ENCODE assay signal across 27 cellular contexts in genomic region chr16:1348441-1348840, GRCh38. TPM values are rescaled to one million over a fixed set of nuclear protein-coding genes. Genes with fewer than 3 reads are reported as not detected.
"Had no signal": no experiment of that assay in that cellular context is flagged by ENCODE, and none has a peak within 500 bp of the region (broad histone marks: within the 10 kb centered on the region; RNA-seq: fewer than 3 reads in every experiment).

No MANE protein-coding gene starts in this region.

- H3K9me3 ChIP-seq: colonic mucosa, esophagus squamous epithelium, gastrocnemius medialis, heart right ventricle, left lung, lower lobe of right lung, mucosa of descending colon had no signal

- H3K36me3 ChIP-seq: colonic mucosa had no signal

- H3K4me3 Mint-ChIP-seq: dendritic cell treated with granulocyte-macrophage colony-stimulating factor and Interleukin-4, amounts not matched to agents 40 ng/mL and 50 ng/mL, for 4 days; effector memory CD8-positive, alpha-beta T cell; endodermal cell; mesothelial cell of epicardium had no signal

- DNase-seq: colonic mucosa; cortex of kidney; effector CD8-positive, alpha-beta T cell; effector memory CD8-positive, alpha-beta T cell; endodermal cell; erythroblast; esophagus squamous epithelium; foreskin fibroblast; foreskin melanocyte; gastrocnemius medialis; glutamatergic neuron; head of caudate nucleus; heart right ventricle; hippocampal formation; left cardiac atrium; left lung; left ventricle myocardium superior; lower lobe of right lung; mesenchymal stem cell; mucosa of descending colon had no signal

- H3K9me3 Mint-ChIP-seq: dendritic cell treated with granulocyte-macrophage colony-stimulating factor and Interleukin-4, amounts not matched to agents 40 ng/mL and 50 ng/mL, for 4 days; effector memory CD8-positive, alpha-beta T cell; endodermal cell; mesothelial cell of epicardium had no signal

- H3K27ac Mint-ChIP-seq: dendritic cell treated with granulocyte-macrophage colony-stimulating factor and Interleukin-4, amounts not matched to agents 40 ng/mL and 50 ng/mL, for 4 days; effector memory CD8-positive, alpha-beta T cell; endodermal cell; mesothelial cell of epicardium had no signal

- H3K27me3 ChIP-seq: colonic mucosa, esophagus squamous epithelium, gastrocnemius medialis, heart right ventricle, left lung had no signal

- FAIRE-seq: endometrium, islet of Langerhans, keratinocyte had no signal

- ATAC-seq: effector memory CD8-positive, alpha-beta T cell; esophagus mucosa; gastrocnemius medialis; heart right ventricle; left cardiac atrium; left lung; left ventricle myocardium superior; lower lobe of right lung; mucosa of descending colon had no signal

- H3K27me3 Mint-ChIP-seq: effector memory CD8-positive, alpha-beta T cell had no signal

- H3K4me3 ChIP-seq: colonic mucosa, gastrocnemius medialis, heart right ventricle, left lung, lower lobe of right lung, mucosa of descending colon had no signal

- H3K36me3 Mint-ChIP-seq: mesothelial cell of epicardium had no signal

- H3K27ac ChIP-seq: colonic mucosa, epithelial cell of prostate, gastrocnemius medialis, heart right ventricle, left lung, lower lobe of right lung had no signal

RNA-seq across cellular contexts. Expression of gene BAIAP3, which starts 15.0 kb away (rescaled TPM):
- polyA plus RNA-seq: keratinocyte had no signal
